Comparison of ENCODE assay signal across 8 cellular contexts in genomic region chr12:128823916-128824839, GRCh38. TPM values are rescaled to one million over a fixed set of nuclear protein-coding genes. Genes with fewer than 3 reads are reported as not detected.
DNase-seq lines count a peak whose midpoint lies in the region; ATAC-seq and TF ChIP-seq lines count a peak whose summit lies in the region.

SLC15A4 (minus strand) TSS chr12:128823958; CDS start chr12:128823943, 15 bp downstream.

- peak within 1 kb of the TSS; percentile 65 for H3K9ac ChIP-seq in muscle layer of colon (ENCODE audit: low read length)

- H3K4me3 Mint-ChIP-seq in activated T-cell treated with anti-CD3 and anti-CD28 coated beads, Interleukin-2, amount 50 U/mL, for 4 hours, result peak within 1 kb of the TSS; percentile 83

- TF ChIP-seq CTCF in Panc1 (IDR thresholded peaks at IDR 0.05), result no peak

- H3K4me1 ChIP-seq in Panc1 (ENCODE audit: control insufficient read depth, insufficient read depth, low read length) (peaks cover 13% of the 10 kb centered on the region), muscle layer of colon (ENCODE audit: insufficient read depth, low read length) (peaks cover 43% of the 10 kb centered on the region)

- H3K36me3 ChIP-seq in Panc1 (ENCODE audit: control insufficient read depth, insufficient read depth, low read length) (peaks cover 6% of the 10 kb centered on the region; the same call in 1 of the 2 replicates), muscle layer of colon (ENCODE audit: insufficient read depth, low read length) (no peaks in the 10 kb centered on the region)

- intact Hi-C loops in Panc1 (cut with micrococcal nuclease; ENCODE audit: unreplicated experiment), result no loop called here

- POLR2A ChIA-PET in Panc1 (lab: Charles Lee), result no interaction called here

- in situ Hi-C loops in Panc1 (cut with HindIII; ENCODE audit: low pct_unique_long_range_greater_than_20kb, low sequenced_read_pairs), result no loop called here

- H3K4me3 ChIP-seq in Panc1 (ENCODE audit: low read depth in 2 of 2, low read length in 2 of 2), result peak within 1 kb of the TSS; percentile 91 to 97
- H3K4me3 ChIP-seq in muscle layer of colon (ENCODE audit: low read depth in 1 of 2, low read length in 2 of 2), result peak within 1 kb of the TSS; percentile 92 to 93

- DNase-seq in DMS79 treated with DMSO at 0.1 percent for 48 hours (lab: John Stamatoyannopoulos, UW) (peak; percentile 88), KG1 (lab: John Stamatoyannopoulos, UW) (peak; percentile 65), Panc1 (ENCODE audit: low read depth, low spot score) (no peak)
- DNase-seq in activated T-cell treated with anti-CD3 and anti-CD28 coated beads, Interleukin-2, amount 50 U/mL, for 4 hours, result peak; percentile 87
- DNase-seq in stimulated activated CD8-positive, alpha-beta memory T cell treated with anti-CD3 and anti-CD28 coated beads, Interleukin-7, amount 100 ng/mL, for 1 hour (ENCODE audit: low read depth in 2 of 2), result peak; percentile 74 to 82

- peaks cover 28% of the 10 kb centered on the region for H3K4me1 Mint-ChIP-seq in activated T-cell treated with anti-CD3 and anti-CD28 coated beads, Interleukin-2, amount 50 U/mL, for 4 hours (ENCODE audit: low read depth)

- BruUV-seq in Panc1 (replicated peaks; lab: Mats Ljungman, UMichigan), result TSS peak; percentile 91

- H3K9me3 ChIP-seq in Panc1 (ENCODE audit: control insufficient read depth, insufficient read depth, low read depth, low read length) (no peaks in the 10 kb centered on the region; the same call in 1 of the 2 replicates), muscle layer of colon (ENCODE audit: low read length) (no peaks in the 10 kb centered on the region)

- peaks cover 10% of the 10 kb centered on the region for H3K36me3 Mint-ChIP-seq in activated T-cell treated with anti-CD3 and anti-CD28 coated beads, Interleukin-2, amount 50 U/mL, for 4 hours (ENCODE audit: insufficient read depth)

- peak; percentile 78 for ATAC-seq in GM21737 (IDR thresholded peaks at IDR 0.05; ENCODE audit: unreplicated experiment)
- peak; percentile 99 for ATAC-seq in Panc1
- peak; percentile 97 for ATAC-seq in activated T-cell treated with anti-CD3 and anti-CD28 coated beads, Interleukin-2, amount 50 U/mL, for 4 hours
- peak; percentile 99 for ATAC-seq in esophagus mucosa

- no peaks in the 10 kb centered on the region for H3K9me3 Mint-ChIP-seq in activated T-cell treated with anti-CD3 and anti-CD28 coated beads, Interleukin-2, amount 50 U/mL, for 4 hours

- H3K27ac ChIP-seq in Panc1 (ENCODE audit: low read length) (peak within 1 kb of the TSS; percentile 95), muscle layer of colon (ENCODE audit: low read depth, low read length) (peak within 1 kb of the TSS; percentile 93)

- peaks cover 5% of the 10 kb centered on the region for H3K27me3 Mint-ChIP-seq in activated T-cell treated with anti-CD3 and anti-CD28 coated beads, Interleukin-2, amount 50 U/mL, for 4 hours (ENCODE audit: low read depth)

- H3K27me3 ChIP-seq in Panc1 (ENCODE audit: control insufficient read depth, insufficient read depth, low read length) (no peaks in the 10 kb centered on the region), muscle layer of colon (ENCODE audit: control insufficient read depth in 1 of 2, insufficient read depth in 2 of 2, low read length in 2 of 2) (no peaks in the 10 kb centered on the region)

- CTCF ChIA-PET in Panc1 (lab: Charles Lee), result no interaction called here

RNA-seq across cellular contexts. Expression of gene SLC15A4, which starts in this region (rescaled TPM):
- 29.1 TPM for total RNA-seq in Panc1 (2021; ENCODE audit: unreplicated experiment)
- polyA plus RNA-seq in Panc1 (2012; ENCODE audit: insufficient read length), result 23.2 TPM
- 10 to 100 TPM; 15.8 to 19.8 (median 18.6) TPM for total RNA-seq in activated T-cell treated with anti-CD3 and anti-CD28 coated beads, Interleukin-2, amount 50 U/mL, for 4 hours
- total RNA-seq in esophagus mucosa, result 12.8 TPM
